In the genomic region with DNA sequence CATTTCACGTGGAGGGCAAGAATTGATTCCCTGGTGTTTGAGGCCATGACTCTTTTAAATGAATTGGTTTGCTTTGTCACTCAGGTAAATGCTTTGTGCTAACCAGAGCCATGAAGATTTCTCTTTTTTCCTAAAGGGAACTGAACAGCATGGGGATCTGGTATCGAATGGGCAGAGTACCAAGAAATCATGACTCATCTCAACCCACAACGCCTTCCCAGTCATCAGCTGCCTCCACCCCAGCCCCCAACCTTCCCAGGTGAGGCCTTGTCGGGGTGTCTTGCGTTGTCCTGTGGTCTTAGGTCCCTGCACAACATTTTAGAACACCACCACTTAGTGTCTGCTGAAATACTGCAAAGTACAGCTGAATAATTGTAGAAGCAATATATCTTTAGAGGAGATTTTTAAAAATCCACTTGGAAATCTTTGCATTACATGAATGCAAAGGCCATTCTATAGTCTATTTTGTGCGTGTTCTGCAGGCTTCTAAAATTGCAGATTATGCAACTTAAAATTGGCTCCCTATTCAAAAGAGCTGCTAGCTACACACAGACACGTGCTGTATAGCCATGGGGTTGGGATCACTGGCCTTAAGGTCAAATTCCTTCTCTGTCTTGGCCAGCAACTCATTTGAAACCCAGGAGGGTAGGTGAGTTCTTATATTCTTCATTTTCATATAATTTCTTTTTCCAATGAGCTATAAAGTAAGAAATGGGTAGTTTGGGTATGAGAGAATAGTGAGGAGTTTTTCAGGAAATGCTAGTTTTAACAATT, we compare ENCODE assay signal across 10 cellular contexts.
DNase-seq lines count a peak whose midpoint lies in the region; ATAC-seq and TF ChIP-seq lines count a peak whose summit lies in the region.
"Had no signal": no experiment of that assay in that cellular context is flagged by ENCODE, and none has a peak within 500 bp of the region (broad histone marks: within the 10 kb centered on the region; RNA-seq: fewer than 3 reads in every experiment).

No MANE protein-coding gene starts in this region.

- H3K4me1 ChIP-seq in OCI-LY7 (ENCODE audit: insufficient read depth, low read length, poor library complexity, severe bottlenecking): no peaks in the 10 kb centered on the region

- H3K4me1 Mint-ChIP-seq in activated naive CD8-positive, alpha-beta T cell treated with anti-CD3 and anti-CD28 coated beads for 36 hours: peaks cover 68% of the 10 kb centered on the region

- H2AFZ ChIP-seq in OCI-LY7 (ENCODE audit: low read length): no peak overlapping the region
- H2AFZ ChIP-seq: PC-9 had no signal

- H3K27ac ChIP-seq in OCI-LY7 (ENCODE audit: low read depth, low read length, poor library complexity, severe bottlenecking): no peak overlapping the region
- H3K27ac ChIP-seq: PC-9 had no signal

- H4K20me1 ChIP-seq in OCI-LY7 (ENCODE audit: insufficient read depth, low read length): no peaks in the 10 kb centered on the region

- H3K4me3 ChIP-seq in AG10803 (ENCODE audit: low read length) (no peak overlapping the region), kidney epithelial cell (ENCODE audit: low read depth, low read length) (no peak overlapping the region), OCI-LY7 (ENCODE audit: low read depth, low read length, poor library complexity, severe bottlenecking) (no peak overlapping the region)
- H3K4me3 ChIP-seq: PC-9 had no signal

- H3K27ac Mint-ChIP-seq in activated naive CD8-positive, alpha-beta T cell treated with anti-CD3 and anti-CD28 coated beads for 36 hours: peak overlapping the region; percentile 0

- H3K4me2 ChIP-seq in OCI-LY7 (ENCODE audit: low read length): no peak overlapping the region
- H3K4me2 ChIP-seq: PC-9 had no signal

- CTCF ChIA-PET in OCI-LY7 (lab: Charles Lee; ENCODE audit: unreplicated experiment): interaction anchor here (1.1 kb wide), 1 partner anchor 484 kb away, joined by 3 read pairs; no protein-coding TSS in a partner anchor

- no peak for TF ChIP-seq CTCF in AG10803 (conservative IDR thresholded peaks at IDR 0.05; ENCODE audit: low read length)
- no peak for TF ChIP-seq CTCF in kidney epithelial cell (IDR thresholded peaks at IDR 0.05; ENCODE audit: insufficient read depth, low read length, poor library complexity, severe bottlenecking)
- no peak for TF ChIP-seq CTCF in OCI-LY7 (conservative IDR thresholded peaks at IDR 0.05; ENCODE audit: low read length)

- no peaks in the 10 kb centered on the region for H3K9me2 ChIP-seq in OCI-LY7 (ENCODE audit: insufficient read depth, low read length)

- H3K36me3 Mint-ChIP-seq in activated naive CD8-positive, alpha-beta T cell treated with anti-CD3 and anti-CD28 coated beads for 36 hours: peaks cover 13% of the 10 kb centered on the region

- H3K36me3 ChIP-seq in kidney epithelial cell (ENCODE audit: control insufficient read depth, insufficient read depth, low read length) (no peaks in the 10 kb centered on the region), OCI-LY7 (ENCODE audit: insufficient read depth, low read length) (no peaks in the 10 kb centered on the region)

- no peaks in the 10 kb centered on the region for H3K9me3 ChIP-seq in OCI-LY7 (ENCODE audit: low read length)

- intact Hi-C loops in left ventricle myocardium superior (cut with micrococcal nuclease) (loop anchor here (5.0 kb wide), 2 partner anchors 78 to 93 kb away; no protein-coding TSS in a partner anchor), OCI-LY7 (cut with micrococcal nuclease; ENCODE audit: unreplicated experiment) (loop anchor here (2.0 kb wide), 2 partner anchors 93 to 95 kb away; no protein-coding TSS in a partner anchor)

- no TSS peak for BruUV-seq in OCI-LY7 (replicated peaks; lab: Mats Ljungman, UMichigan)

- H3K4me3 Mint-ChIP-seq in activated naive CD8-positive, alpha-beta T cell treated with anti-CD3 and anti-CD28 coated beads for 36 hours: no peak overlapping the region

- no peaks in the 10 kb centered on the region for H3K27me3 Mint-ChIP-seq in activated naive CD8-positive, alpha-beta T cell treated with anti-CD3 and anti-CD28 coated beads for 36 hours

- DNase-seq in AG10803 (ENCODE audit: low read depth) (peak; percentile 43), HPDE6-E6E7 (ENCODE audit: extremely low spot score) (peak; percentile 88), kidney epithelial cell (ENCODE audit: low read depth) (peak; percentile 31), left ventricle myocardium superior (no peak), NCI-H526 treated with DMSO at 0.1 percent for 48 hours (lab: John Stamatoyannopoulos, UW) (no peak), OCI-LY7 (ENCODE audit: low spot score) (no peak)
- no peak for DNase-seq in activated naive CD8-positive, alpha-beta T cell treated with anti-CD3 and anti-CD28 coated beads for 36 hours
- DNase-seq in activated CD4-positive, CD25-positive, alpha-beta regulatory T cell treated with anti-CD3 and anti-CD28 coated beads, Interleukin-2, amount 50 U/mL, for 72 hours: no peak
- DNase-seq: activated CD8-positive, alpha-beta memory T cell treated with anti-CD3 and anti-CD28 coated beads, Interleukin-2, amount 50 U/mL, for 4 hours had no signal

- POLR2A ChIA-PET in OCI-LY7 (lab: Charles Lee): interaction anchor here (0.9 kb wide), 1 partner anchor 16 kb away, joined by 3 read pairs; no protein-coding TSS in a partner anchor

- H3K9me3 Mint-ChIP-seq in activated naive CD8-positive, alpha-beta T cell treated with anti-CD3 and anti-CD28 coated beads for 36 hours: no peaks in the 10 kb centered on the region

- no peaks in the 10 kb centered on the region for H3K27me3 ChIP-seq in kidney epithelial cell (ENCODE audit: control insufficient read depth, insufficient read depth, low read length)

- no peaks in the 10 kb centered on the region for H3K79me2 ChIP-seq in OCI-LY7 (ENCODE audit: insufficient read depth, low read depth, low read length)

- ATAC-seq in left ventricle myocardium superior: no peak

Comparison
In these comparisons a context has a peak if more than half of its experiments do, and no peak if none do; other contexts are left out.
1. DNase-seq: peak in AG10803 (single experiment), HPDE6-E6E7 (single experiment) and kidney epithelial cell (single experiment); none in activated naive CD8-positive, alpha-beta T cell treated with anti-CD3 and anti-CD28 coated beads for 36 hours (single experiment), left ventricle myocardium superior (single experiment), NCI-H526 treated with DMSO at 0.1 percent for 48 hours (single experiment), activated CD4-positive, CD25-positive, alpha-beta regulatory T cell treated with anti-CD3 and anti-CD28 coated beads, Interleukin-2, amount 50 U/mL, for 72 hours (single experiment) and OCI-LY7 (single experiment).